8 cellular contexts compared by ENCODE assay signal in the genomic region with DNA sequence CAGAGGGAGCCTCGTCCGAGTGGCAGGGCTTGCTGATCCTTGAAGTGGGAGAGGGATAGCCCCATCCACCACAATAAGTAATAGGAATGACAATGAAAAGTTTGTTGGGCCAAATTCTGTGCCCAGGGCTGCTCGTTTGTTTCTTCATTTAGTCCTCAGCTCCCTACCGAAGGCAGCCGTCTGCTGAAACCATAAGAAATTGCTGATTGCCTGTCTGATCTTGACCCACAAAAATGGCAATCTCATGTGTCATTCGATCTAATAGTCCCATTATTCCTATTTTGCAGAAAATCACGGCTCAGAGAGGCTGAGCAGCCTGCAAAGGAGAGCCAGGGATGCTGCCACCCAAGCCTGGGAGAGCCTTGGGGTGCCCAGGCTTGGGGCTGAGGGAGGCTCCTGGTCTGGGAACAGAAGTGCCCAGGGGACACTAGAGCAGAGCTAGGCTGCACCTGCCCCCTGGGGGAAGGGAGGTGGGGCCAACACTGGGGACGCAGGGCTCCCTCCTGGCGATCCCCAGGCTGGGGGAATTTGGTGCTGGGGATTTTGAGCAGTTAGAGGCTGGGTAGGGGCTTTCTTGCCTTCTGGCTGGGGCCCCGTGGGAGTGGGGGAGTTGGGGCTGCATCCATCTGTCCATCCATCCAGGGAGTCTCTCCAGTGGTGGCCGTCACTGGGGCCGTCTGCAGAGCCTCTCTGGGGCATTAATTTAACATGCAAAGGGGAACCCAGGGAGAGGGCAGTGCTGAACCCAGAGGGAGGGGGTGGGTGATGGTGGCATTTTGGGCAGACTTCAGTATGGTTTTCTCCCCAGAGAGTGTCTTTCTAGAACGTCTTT. TPM values are rescaled to one million over a fixed set of nuclear protein-coding genes. Genes with fewer than 3 reads are reported as not detected.
A peak's percentile ranks its signal among the peaks of the same experiment; 100 is the strongest.
DNase-seq lines count a peak whose midpoint lies in the region; ATAC-seq and TF ChIP-seq lines count a peak whose summit lies in the region.

No MANE protein-coding gene starts in this region.

- H3K36me3 ChIP-seq in vagina = no peaks in the 10 kb centered on the region

- intact Hi-C loops in vagina (cut with DNase I) = no loop called here

- POLR2A ChIA-PET in RWPE1 (lab: Yijun Ruan, JAX; ENCODE audit: low non-redundant PET) = no interaction called here

- ATAC-seq in GM21515 (IDR thresholded peaks at IDR 0.05; ENCODE audit: unreplicated experiment) = peak; percentile 50

- CTCF ChIA-PET in RWPE1 (lab: Yijun Ruan, JAX) = interaction anchor here (1.1 kb wide), 1 partner anchor 170 kb away, joined by 4 read pairs; no protein-coding TSS in a partner anchor

- peaks cover 15% of the 10 kb centered on the region for H3K4me1 ChIP-seq in vagina

- TF ChIP-seq CTCF in RWPE1 (conservative IDR thresholded peaks at IDR 0.05; ENCODE audit: low read depth) = no peak
- TF ChIP-seq CTCF in vagina (IDR thresholded peaks at IDR 0.05) = no peak

- DNase-seq in EH (ENCODE audit: low read depth) (peak; percentile 69), RWPE1 (ENCODE audit: low spot score) (peak; percentile 36), iPS-NIHi7 (ENCODE audit: extremely low spot score) (peak; percentile 40), vagina (ENCODE audit: extremely low spot score in 2 of 2) (no peak), GM19240 (ENCODE audit: insufficient read length, low spot score) (no peak), inferior parietal cortex (ENCODE audit: extremely low spot score) (no peak), NCI-H510A treated with DMSO at 0.1 percent for 48 hours (lab: John Stamatoyannopoulos, UW) (no peak)

- H3K9me3 ChIP-seq in vagina = no peaks in the 10 kb centered on the region

- H3K27ac ChIP-seq in RWPE1 (peak overlapping the region; percentile 89), vagina (no peak overlapping the region)

- no peak overlapping the region for H3K4me3 ChIP-seq in vagina

- TF ChIP-seq POLR2A in vagina (IDR thresholded peaks at IDR 0.05) = no peak

- no peaks in the 10 kb centered on the region for H3K27me3 ChIP-seq in vagina

RNA-seq across cellular contexts. Expression of gene SOCS1, which starts 53.5 kb away (rescaled TPM):
- total RNA-seq in vagina = 22.1 TPM

Comparison
In these comparisons a context has a peak if more than half of its experiments do, and no peak if none do; other contexts are left out.
1. DNase-seq: peak in EH (single experiment), RWPE1 (single experiment) and iPS-NIHi7 (single experiment); none in vagina (0 of 2), GM19240 (single experiment), inferior parietal cortex (single experiment) and NCI-H510A treated with DMSO at 0.1 percent for 48 hours (single experiment).